ENCODE assay signal across 5 cellular contexts in genomic region chr18:12141778-12142177, GRCh38. TPM values are rescaled to one million over a fixed set of nuclear protein-coding genes. Genes with fewer than 3 reads are reported as not detected.
"Had no signal": no experiment of that assay in that cellular context is flagged by ENCODE, and none has a peak within 500 bp of the region (broad histone marks: within the 10 kb centered on the region; RNA-seq: fewer than 3 reads in every experiment).

No MANE protein-coding gene starts in this region.

RNA-seq across cellular contexts. Expression of gene ANKRD62, which starts 48.1 kb away (rescaled TPM):
- total RNA-seq: GM23338, H4, H7, HT-29 had no signal
- polyA plus RNA-seq: GM23338, IgD-negative memory B cell had no signal
